In the genomic region with DNA sequence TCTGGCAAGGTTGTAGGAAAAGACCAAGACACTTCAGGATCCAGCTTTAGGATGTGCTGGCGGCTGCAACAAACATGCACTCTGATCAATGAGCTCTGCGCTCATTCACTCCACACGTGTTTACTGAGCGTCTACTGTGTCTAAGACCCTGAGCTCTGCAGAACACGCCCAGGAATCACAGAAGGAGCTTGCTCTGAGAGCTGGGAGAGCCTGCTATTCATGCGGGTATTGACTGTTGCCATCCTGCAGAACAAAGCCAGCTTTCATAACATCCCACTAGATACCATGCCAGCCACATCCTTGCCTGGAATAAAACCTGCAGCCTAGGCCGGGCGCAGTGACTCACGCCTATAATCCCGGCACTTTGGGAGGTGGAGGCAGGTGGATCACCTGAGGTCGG, we compare ENCODE assay signal across 1 cellular context.
TF ChIP-seq lines count a peak whose summit lies in the region.

No MANE protein-coding gene starts in this region.

TF ChIP-seq in GM23338, 12 proteins besides CTCF, POLR2A, EP300 and RAD21:
- TF ChIP-seq ZNF462 (CRISPR knock-in tag; IDR thresholded peaks at IDR 0.05) (no peak), REST (IDR thresholded peaks at IDR 0.05; ENCODE audit: unreplicated experiment) (no peak), EZH2phosphoT487 (IDR thresholded peaks at IDR 0.05; ENCODE audit: unreplicated experiment) (no peak), NANOG (IDR thresholded peaks at IDR 0.05; ENCODE audit: borderline replicate concordance) (no peak), JUNB (IDR thresholded peaks at IDR 0.05; ENCODE audit: unreplicated experiment) (no peak), ZNF114 (CRISPR knock-in tag; IDR thresholded peaks at IDR 0.05) (no peak), ETS1 (IDR thresholded peaks at IDR 0.05) (no peak), EZH2 (IDR thresholded peaks at IDR 0.05; ENCODE audit: low read depth, unreplicated experiment) (no peak), ZNF331 (CRISPR knock-in tag; IDR thresholded peaks at IDR 0.05; ENCODE audit: low read depth) (no peak), POLR2AphosphoS5 (IDR thresholded peaks at IDR 0.05; ENCODE audit: low read depth) (no peak), STAT1 (IDR thresholded peaks at IDR 0.05; ENCODE audit: unreplicated experiment) (no peak), CREB1 (CRISPR knock-in tag; IDR thresholded peaks at IDR 0.05; ENCODE audit: low read depth) (no peak)
